8 cellular contexts compared by ENCODE assay signal in the genomic region with DNA sequence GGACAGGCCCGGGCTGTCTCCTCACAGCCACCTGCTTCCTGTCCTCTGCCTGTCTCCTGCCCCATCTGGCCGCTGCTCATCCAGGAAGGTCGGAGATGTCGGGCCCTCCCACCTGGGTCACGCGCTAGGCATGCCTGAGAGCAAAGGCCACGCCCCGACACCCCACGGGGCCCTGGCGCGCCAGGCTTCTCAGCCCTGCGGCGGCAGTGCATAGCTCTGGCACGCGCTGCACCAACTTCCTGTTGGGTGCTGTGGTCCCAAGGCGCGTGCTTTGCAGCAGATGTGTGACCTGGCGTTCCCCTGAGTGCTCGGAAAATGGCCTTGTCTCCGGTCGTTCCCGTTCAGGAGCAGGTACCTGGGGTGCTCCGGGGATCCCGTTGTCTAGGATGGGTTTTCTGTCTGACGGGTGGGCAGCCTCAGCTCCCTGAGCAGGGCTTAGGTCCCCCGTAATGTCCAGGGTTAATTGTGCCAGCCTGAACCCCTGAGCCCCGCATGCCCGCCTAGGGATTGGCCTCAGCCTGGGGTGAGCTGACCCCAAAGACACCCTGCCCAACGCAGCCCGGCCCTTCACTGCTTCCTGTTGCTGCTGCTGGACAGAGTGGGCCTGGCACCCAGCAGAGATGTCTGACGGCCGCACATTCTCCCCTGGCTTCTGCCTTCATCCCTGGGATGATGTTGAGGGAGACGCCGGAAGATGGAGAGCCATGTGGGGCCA. TPM values are rescaled to one million over a fixed set of nuclear protein-coding genes. Genes with fewer than 3 reads are reported as not detected.
DNase-seq lines count a peak whose midpoint lies in the region; ATAC-seq and TF ChIP-seq lines count a peak whose summit lies in the region.

No MANE protein-coding gene starts in this region.

- H3K4me3 ChIP-seq in epithelial cell of esophagus (ENCODE audit: low read length) (no peak overlapping the region), neutrophil (ENCODE audit: low read depth in 1 of 2, low read length in 1 of 2) (peak overlapping the region; percentile 65 to 81), thyroid gland (replicated peaks in 1 of 3) (peak overlapping the region in 1 of 3 donors; percentile 4)

- H3K9me3 Mint-ChIP-seq in activated CD4-positive, alpha-beta memory T cell treated with anti-CD3 and anti-CD28 coated beads for 36 hours: no peaks in the 10 kb centered on the region

- DNase-seq in AG08395 (ENCODE audit: low spot score) (peak; percentile 63), NCI-H510A treated with DMSO at 0.1 percent for 48 hours (lab: John Stamatoyannopoulos, UW) (peak; percentile 100), epithelial cell of esophagus (ENCODE audit: low read depth) (peak; percentile 58), thyroid gland (peak; percentile 79 to 85)
- DNase-seq in activated CD4-positive, alpha-beta memory T cell treated with anti-CD3 and anti-CD28 coated beads for 36 hours: peak; percentile 97

- peak overlapping the region; percentile 96 for H3K4me3 Mint-ChIP-seq in activated CD4-positive, alpha-beta memory T cell treated with anti-CD3 and anti-CD28 coated beads for 36 hours

- CTCF ChIA-PET in activated CD4-positive, alpha-beta memory T cell treated with anti-CD3 and anti-CD28 coated beads for 36 hours (lab: Charles Lee): interaction anchor here (0.8 to 2.2 kb wide), 2 partner anchors 9 to 33 kb away, joined by 3 to 10 read pairs; no protein-coding TSS in a partner anchor

- H3K27me3 ChIP-seq in neutrophil (no peaks in the 10 kb centered on the region), thyroid gland (no peaks in the 10 kb centered on the region)

- H3K27me3 Mint-ChIP-seq in activated CD4-positive, alpha-beta memory T cell treated with anti-CD3 and anti-CD28 coated beads for 36 hours: no peaks in the 10 kb centered on the region

- H3K9me3 ChIP-seq in neutrophil (no peaks in the 10 kb centered on the region), thyroid gland (no peaks in the 10 kb centered on the region)

- peaks cover 43% of the 10 kb centered on the region for H3K4me1 Mint-ChIP-seq in activated CD4-positive, alpha-beta memory T cell treated with anti-CD3 and anti-CD28 coated beads for 36 hours (ENCODE audit: low read depth)

- H3K27ac Mint-ChIP-seq in activated CD4-positive, alpha-beta memory T cell treated with anti-CD3 and anti-CD28 coated beads for 36 hours: peak overlapping the region; percentile 97

- H3K36me3 Mint-ChIP-seq in activated CD4-positive, alpha-beta memory T cell treated with anti-CD3 and anti-CD28 coated beads for 36 hours: peaks cover 32% of the 10 kb centered on the region

- WGBS in thyroid gland, 2 donors: 22 to 46% methylated on average over 8 to 20 of the region's 34 CpGs

- H3K36me3 ChIP-seq in neutrophil: no peaks in the 10 kb centered on the region
- H3K36me3 ChIP-seq in thyroid gland: no peaks in the 10 kb centered on the region

- TF ChIP-seq CTCF in epithelial cell of esophagus (IDR thresholded peaks at IDR 0.05; ENCODE audit: insufficient read depth, low read depth, low read length, missing control alignments): no peak
- TF ChIP-seq CTCF in neutrophil (IDR thresholded peaks at IDR 0.05): peak; percentile 64
- TF ChIP-seq CTCF in thyroid gland (IDR thresholded peaks at IDR 0.05): no peak

- TF ChIP-seq POLR2A in thyroid gland (IDR thresholded peaks at IDR 0.05): peak in 1 of 2 donors; percentile 33

- ATAC-seq in GM18873 (IDR thresholded peaks at IDR 0.05; ENCODE audit: low FRiP score, unreplicated experiment): peak; percentile 72
- peak; percentile 72 for ATAC-seq in HG03066 (IDR thresholded peaks at IDR 0.05; ENCODE audit: low read depth, unreplicated experiment)

- H3K27ac ChIP-seq in neutrophil (peak overlapping the region; percentile 99), thyroid gland (no peak overlapping the region)

- POLR2A ChIA-PET in activated CD4-positive, alpha-beta memory T cell treated with anti-CD3 and anti-CD28 coated beads for 36 hours (lab: Charles Lee): interaction anchor here (0.5 to 3.8 kb wide), 7 partner anchors 8 to 49 kb away, joined by 3 to 41 read pairs (median 4); a partner anchor contains a TSS

- H3K4me1 ChIP-seq in neutrophil (ENCODE audit: control insufficient read depth in 1 of 2, insufficient read depth in 1 of 2, low read depth in 1 of 2, low read length in 1 of 2): peaks cover 62 to 63% of the 10 kb centered on the region in 2 experiments
- H3K4me1 ChIP-seq in thyroid gland: peaks cover 4% of the 10 kb centered on the region in 2 donors

- intact Hi-C loops in activated CD4-positive, alpha-beta memory T cell treated with anti-CD3 and anti-CD28 coated beads for 36 hours (cut with micrococcal nuclease): loop anchor here (1.0 to 10.0 kb wide), 6 partner anchors 71 to 759 kb away; a partner anchor contains a TSS
- intact Hi-C loops in thyroid gland (cut with DNase I): no loop called here

RNA-seq across cellular contexts. Expression of a gene that starts 19.4 kb away (rescaled TPM):
- total RNA-seq in activated CD4-positive, alpha-beta memory T cell treated with anti-CD3 and anti-CD28 coated beads for 36 hours: 100 to 1,000 TPM; 196 to 202 TPM
- total RNA-seq in thyroid gland: 1 to 10 TPM; 3.1 to 7.3 (median 6.1) TPM

RNA-seq across cellular contexts. Expression of a gene that starts 34.0 kb away (rescaled TPM):
- 10 to 100 TPM; 14.0 to 14.6 TPM for total RNA-seq in activated CD4-positive, alpha-beta memory T cell treated with anti-CD3 and anti-CD28 coated beads for 36 hours
- 10 to 100 TPM; 24.3 to 48.3 (median 30.4) TPM for total RNA-seq in thyroid gland

Comparison
In these comparisons a context has a peak if more than half of its experiments do, and no peak if none do; other contexts are left out.
1. RNA of a gene that starts 19.4 kb away (total RNA-seq): 196 to 202 TPM in activated CD4-positive, alpha-beta memory T cell treated with anti-CD3 and anti-CD28 coated beads for 36 hours; 3.1 to 7.3 TPM in thyroid gland; every median in the first group is over 10 times any median in the second.
2. Peak in every context shown above with its lines, with median percentiles within 50 percentile points of each other: DNase-seq.